ENCODE assay signal across 1 cellular context in genomic region chr13:78247362-78247761, GRCh38.
TF ChIP-seq lines count a peak whose summit lies in the region.

No MANE protein-coding gene starts in this region.

TF ChIP-seq in SK-N-SH, 30 proteins besides CTCF, POLR2A, EP300 and RAD21 (continued from another document):
- TF ChIP-seq, protein P1, sequence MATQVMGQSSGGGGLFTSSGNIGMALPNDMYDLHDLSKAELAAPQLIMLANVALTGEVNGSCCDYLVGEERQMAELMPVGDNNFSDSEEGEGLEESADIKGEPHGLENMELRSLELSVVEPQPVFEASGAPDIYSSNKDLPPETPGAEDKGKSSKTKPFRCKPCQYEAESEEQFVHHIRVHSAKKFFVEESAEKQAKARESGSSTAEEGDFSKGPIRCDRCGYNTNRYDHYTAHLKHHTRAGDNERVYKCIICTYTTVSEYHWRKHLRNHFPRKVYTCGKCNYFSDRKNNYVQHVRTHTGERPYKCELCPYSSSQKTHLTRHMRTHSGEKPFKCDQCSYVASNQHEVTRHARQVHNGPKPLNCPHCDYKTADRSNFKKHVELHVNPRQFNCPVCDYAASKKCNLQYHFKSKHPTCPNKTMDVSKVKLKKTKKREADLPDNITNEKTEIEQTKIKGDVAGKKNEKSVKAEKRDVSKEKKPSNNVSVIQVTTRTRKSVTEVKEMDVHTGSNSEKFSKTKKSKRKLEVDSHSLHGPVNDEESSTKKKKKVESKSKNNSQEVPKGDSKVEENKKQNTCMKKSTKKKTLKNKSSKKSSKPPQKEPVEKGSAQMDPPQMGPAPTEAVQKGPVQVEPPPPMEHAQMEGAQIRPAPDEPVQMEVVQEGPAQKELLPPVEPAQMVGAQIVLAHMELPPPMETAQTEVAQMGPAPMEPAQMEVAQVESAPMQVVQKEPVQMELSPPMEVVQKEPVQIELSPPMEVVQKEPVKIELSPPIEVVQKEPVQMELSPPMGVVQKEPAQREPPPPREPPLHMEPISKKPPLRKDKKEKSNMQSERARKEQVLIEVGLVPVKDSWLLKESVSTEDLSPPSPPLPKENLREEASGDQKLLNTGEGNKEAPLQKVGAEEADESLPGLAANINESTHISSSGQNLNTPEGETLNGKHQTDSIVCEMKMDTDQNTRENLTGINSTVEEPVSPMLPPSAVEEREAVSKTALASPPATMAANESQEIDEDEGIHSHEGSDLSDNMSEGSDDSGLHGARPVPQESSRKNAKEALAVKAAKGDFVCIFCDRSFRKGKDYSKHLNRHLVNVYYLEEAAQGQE (IDR thresholded peaks at IDR 0.05; ENCODE audit: low read depth, low read length) = no peak
- TF ChIP-seq CHD2 (IDR thresholded peaks at IDR 0.05; ENCODE audit: low read length, partially characterized antibody) (no peak), FOXJ3 (CRISPR knock-in tag; IDR thresholded peaks at IDR 0.05) (no peak), TEAD4 (IDR thresholded peaks at IDR 0.05; ENCODE audit: borderline replicate concordance, insufficient read depth) (no peak), USF2 (IDR thresholded peaks at IDR 0.05; ENCODE audit: borderline replicate concordance, low read depth, low read length) (no peak), RFX5 (IDR thresholded peaks at IDR 0.05; ENCODE audit: low read length) (no peak), FOXM1 (IDR thresholded peaks at IDR 0.05; ENCODE audit: low read depth) (no peak), TCF12 (IDR thresholded peaks at IDR 0.05) (no peak), FOSL2 (IDR thresholded peaks at IDR 0.05; ENCODE audit: borderline replicate concordance, low read depth) (no peak)
